26 cellular contexts compared by ENCODE assay signal in the genomic region with DNA sequence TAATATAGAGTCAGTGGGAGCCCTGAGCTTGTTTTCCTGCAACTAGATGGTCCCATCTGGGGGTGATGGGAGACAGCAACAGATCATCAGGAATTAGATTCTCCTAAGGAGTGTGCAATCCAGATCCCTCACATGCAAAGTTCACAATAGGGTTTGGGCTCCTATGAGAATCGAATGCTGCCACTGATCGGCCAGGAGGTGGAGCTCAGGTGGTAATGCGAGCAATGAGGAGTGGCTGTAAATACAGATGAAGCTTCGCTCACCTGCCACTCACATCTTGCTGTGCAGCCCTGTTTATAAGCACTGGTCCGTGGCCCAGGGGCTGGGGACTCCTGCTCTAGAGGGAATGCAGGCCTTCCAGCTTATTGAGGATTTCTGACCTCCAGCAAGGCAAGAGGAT. TPM values are rescaled to one million over a fixed set of nuclear protein-coding genes. Genes with fewer than 3 reads are reported as not detected.
"Had no signal": no experiment of that assay in that cellular context is flagged by ENCODE, and none has a peak within 500 bp of the region (broad histone marks: within the 10 kb centered on the region; RNA-seq: fewer than 3 reads in every experiment).

No MANE protein-coding gene starts in this region.

- H3K27ac Mint-ChIP-seq: activated CD4-positive, alpha-beta T cell treated with anti-CD3 and anti-CD28 coated beads, Interleukin-2, amount 10 ng/mL, durations not matched to agents 7 days and 5 days; activated naive CD4-positive, alpha-beta T cell treated with anti-CD3 and anti-CD28 coated beads, Interleukin-2, amount 10 ng/mL, durations not matched to agents 7 days and 5 days; activated naive CD8-positive, alpha-beta T cell treated with anti-CD3 and anti-CD28 coated beads, Interleukin-2, amount 50 U/mL, for 24 hours; neural progenitor cell; stimulated activated naive CD8-positive, alpha-beta T cell treated with anti-CD3 and anti-CD28 coated beads, Interleukin-15, Interleukin-2, amounts not matched to agents 100 ng/mL and 50 ng/mL, for 24 hours had no signal

- H3K4me2 ChIP-seq: neural progenitor cell had no signal

- H2AFZ ChIP-seq: neural progenitor cell had no signal

- H3K27ac ChIP-seq: brain microvascular endothelial cell, colonic mucosa, left lung, neural progenitor cell, ovary, psoas muscle had no signal

- H3K27me3 Mint-ChIP-seq: activated CD4-positive, alpha-beta T cell treated with anti-CD3 and anti-CD28 coated beads, Interleukin-2, amount 10 ng/mL, durations not matched to agents 7 days and 5 days; activated naive CD4-positive, alpha-beta T cell treated with anti-CD3 and anti-CD28 coated beads, Interleukin-2, amount 10 ng/mL, durations not matched to agents 7 days and 5 days; activated naive CD8-positive, alpha-beta T cell treated with anti-CD3 and anti-CD28 coated beads, Interleukin-2, amount 50 U/mL, for 24 hours; stimulated activated naive CD8-positive, alpha-beta T cell treated with anti-CD3 and anti-CD28 coated beads, Interleukin-15, Interleukin-2, amounts not matched to agents 100 ng/mL and 50 ng/mL, for 24 hours had no signal

- ATAC-seq: activated naive CD8-positive, alpha-beta T cell treated with anti-CD3 and anti-CD28 coated beads, Interleukin-2, amount 50 U/mL, for 24 hours; left lung; psoas muscle; right cardiac atrium had no signal

- H3K4me3 Mint-ChIP-seq: activated CD4-positive, alpha-beta T cell treated with anti-CD3 and anti-CD28 coated beads, Interleukin-2, amount 10 ng/mL, durations not matched to agents 7 days and 5 days; activated naive CD4-positive, alpha-beta T cell treated with anti-CD3 and anti-CD28 coated beads, Interleukin-2, amount 10 ng/mL, durations not matched to agents 7 days and 5 days; activated naive CD8-positive, alpha-beta T cell treated with anti-CD3 and anti-CD28 coated beads, Interleukin-2, amount 50 U/mL, for 24 hours; neural progenitor cell; stimulated activated naive CD8-positive, alpha-beta T cell treated with anti-CD3 and anti-CD28 coated beads, Interleukin-15, Interleukin-2, amounts not matched to agents 100 ng/mL and 50 ng/mL, for 24 hours had no signal

- H3K4me1 ChIP-seq: colonic mucosa, neural progenitor cell had no signal

- H3K9me3 Mint-ChIP-seq: activated CD4-positive, alpha-beta T cell treated with anti-CD3 and anti-CD28 coated beads, Interleukin-2, amount 10 ng/mL, durations not matched to agents 7 days and 5 days; activated naive CD4-positive, alpha-beta T cell treated with anti-CD3 and anti-CD28 coated beads, Interleukin-2, amount 10 ng/mL, durations not matched to agents 7 days and 5 days; activated naive CD8-positive, alpha-beta T cell treated with anti-CD3 and anti-CD28 coated beads, Interleukin-2, amount 50 U/mL, for 24 hours; stimulated activated naive CD8-positive, alpha-beta T cell treated with anti-CD3 and anti-CD28 coated beads, Interleukin-15, Interleukin-2, amounts not matched to agents 100 ng/mL and 50 ng/mL, for 24 hours had no signal

- H3K9me3 ChIP-seq: colonic mucosa, psoas muscle had no signal

- H3K36me3 ChIP-seq: neural progenitor cell had no signal

- H3K9ac ChIP-seq: neural progenitor cell had no signal

- H3K27me3 ChIP-seq: brain microvascular endothelial cell, colonic mucosa, left lung, neural progenitor cell, ovary had no signal

- DNase-seq: activated CD4-positive, alpha-beta T cell treated with anti-CD3 and anti-CD28 coated beads, Interleukin-2, amount 10 ng/mL, durations not matched to agents 7 days and 5 days; activated CD8-positive, alpha-beta memory T cell treated with anti-CD3 and anti-CD28 coated beads, Interleukin-2, amount 50 U/mL, for 4 hours; activated effector memory CD4-positive, alpha-beta T cell treated with Interleukin-2 at 50 U/mL for 16 hours; activated naive CD4-positive, alpha-beta T cell treated with anti-CD3 and anti-CD28 coated beads, Interleukin-2, amount 10 ng/mL, durations not matched to agents 7 days and 5 days; activated naive CD8-positive, alpha-beta T cell treated with anti-CD3 and anti-CD28 coated beads, Interleukin-2, amount 50 U/mL, for 24 hours; activated T-cell treated with anti-CD3 and anti-CD28 coated beads, Interleukin-2, amount 50 U/mL, for 48 hours; aorta; brain microvascular endothelial cell; central memory CD4-positive, alpha-beta T cell; colonic mucosa; erythroblast; foreskin melanocyte; kidney; left lung; ovary; psoas muscle; right cardiac atrium; stimulated activated CD4-positive, alpha-beta T cell treated with anti-CD3 and anti-CD28 coated beads, Interleukin-2, amount 100 ng/mL, for 24 hours; T1000; trophoblast cell had no signal

- H3K4me3 ChIP-seq: colonic mucosa, left lung, neural progenitor cell, ovary, psoas muscle had no signal

RNA-seq across cellular contexts. Expression of a gene that starts 5.8 kb away (rescaled TPM):
- total RNA-seq: activated CD4-positive, alpha-beta T cell treated with anti-CD3 and anti-CD28 coated beads, Interleukin-2, amount 10 ng/mL, durations not matched to agents 7 days and 5 days; aorta; colonic mucosa; kidney; left lung; lung microvascular endothelial cell; ovary; psoas muscle; right cardiac atrium; skeletal muscle tissue; T-helper 1 cell treated with Interleukin-12 subunit alpha and Interleukin-12 subunit beta and Interleukin-4 antibody, amounts not matched to agents 30 ng/mL and 1 ng/mL, for 36 hours; temporal lobe had no signal
- polyA plus RNA-seq: aorta, ovary, psoas muscle, right cardiac atrium had no signal
